In genomic region chr5:45007102-45007501, GRCh38 we compare ENCODE assay signal across 4 cellular contexts.
TF ChIP-seq lines count a peak whose summit lies in the region.

No MANE protein-coding gene starts in this region.

TF ChIP-seq in A549, 52 proteins besides CTCF, POLR2A, EP300 and RAD21:
- TF ChIP-seq MAFK (IDR thresholded peaks at IDR 0.05; ENCODE audit: partially characterized antibody) = peak; percentile 74

TF ChIP-seq in IMR-90, 13 proteins besides CTCF, POLR2A, EP300 and RAD21:
- peak; percentile 52 for TF ChIP-seq MAFK (IDR thresholded peaks at IDR 0.05; ENCODE audit: low read depth, low read length)

TF ChIP-seq in K562, 482 proteins besides CTCF, POLR2A, EP300 and RAD21:
- TF ChIP-seq ZNF316 (IDR thresholded peaks at IDR 0.05) = peak; percentile 70
- TF ChIP-seq MAFG (tag; conservative IDR thresholded peaks at IDR 0.05) = 0 out of 2 replicates have a peak, but pooled peaks have one; percentile 20
- peak; percentile 45; the same call in 1 of the 2 replicates for TF ChIP-seq MAFK (IDR thresholded peaks at IDR 0.05; ENCODE audit: low read length)
- TF ChIP-seq MAFF (IDR thresholded peaks at IDR 0.05; ENCODE audit: low read length) = peak; percentile 29; the same call in 1 of the 2 replicates
- peak; percentile 41; the same call in 1 of the 2 replicates for TF ChIP-seq C11orf30 (IDR thresholded peaks at IDR 0.05; ENCODE audit: low read depth)
TF ChIP-seq in K562: peak in this region for 5; not testable (repeated sequence) for 477.

TF ChIP-seq in HepG2, 621 proteins besides CTCF, POLR2A, EP300 and RAD21:
- TF ChIP-seq MAFF (IDR thresholded peaks at IDR 0.05; ENCODE audit: low read depth, low read length) = peak; percentile 68
- TF ChIP-seq MAFK (conservative IDR thresholded peaks at IDR 0.05 in 1 of 2, IDR thresholded peaks at IDR 0.05 in 1 of 2; ENCODE audit: low read length in 2 of 2) = peak; percentile 59 to 78; a peak in 3 of 4 replicates
TF ChIP-seq in HepG2: peak in this region for 2; not testable (repeated sequence) for 619.
